In genomic region chr14:69288001-69288771, GRCh38 we compare ENCODE assay signal across 8 cellular contexts. TPM values are rescaled to one million over a fixed set of nuclear protein-coding genes. Genes with fewer than 3 reads are reported as not detected.
DNase-seq lines count a peak whose midpoint lies in the region; ATAC-seq, FAIRE-seq and TF ChIP-seq lines count a peak whose summit lies in the region.

No MANE protein-coding gene starts in this region.

- ATAC-seq in GM21529 (IDR thresholded peaks at IDR 0.05; ENCODE audit: unreplicated experiment) = no peak
- no peak for ATAC-seq in activated T-helper 17 cell treated with anti-CD3 and anti-CD28 coated beads, Interleukin-2, amount 50 U/mL, for 72 hours (replicated peaks)

- peaks cover 33% of the 10 kb centered on the region for H3K4me1 Mint-ChIP-seq in nephron progenitor cell
- no peaks in the 10 kb centered on the region for H3K4me1 Mint-ChIP-seq in activated T-helper 17 cell treated with anti-CD3 and anti-CD28 coated beads, Interleukin-2, amount 50 U/mL, for 72 hours

- no peaks in the 10 kb centered on the region for H3K9me3 ChIP-seq in endothelial cell of umbilical vein (replicated peaks; ENCODE audit: control insufficient read depth, insufficient read depth, low read length)

- no peak overlapping the region for H2AFZ ChIP-seq in endothelial cell of umbilical vein (ENCODE audit: low read depth, low read length)

- H3K4me3 Mint-ChIP-seq in nephron progenitor cell = peak overlapping the region; percentile 41
- H3K4me3 Mint-ChIP-seq in activated T-helper 17 cell treated with anti-CD3 and anti-CD28 coated beads, Interleukin-2, amount 50 U/mL, for 72 hours = no peak overlapping the region

- H3K9ac ChIP-seq in endothelial cell of umbilical vein (replicated peaks; ENCODE audit: extremely low read depth, insufficient read depth, low read length) = no peak overlapping the region

- H3K36me3 Mint-ChIP-seq in nephron progenitor cell (ENCODE audit: low read depth) = no peaks in the 10 kb centered on the region
- no peaks in the 10 kb centered on the region for H3K36me3 Mint-ChIP-seq in activated T-helper 17 cell treated with anti-CD3 and anti-CD28 coated beads, Interleukin-2, amount 50 U/mL, for 72 hours (ENCODE audit: low read depth)

- H3K4me2 ChIP-seq in endothelial cell of umbilical vein (ENCODE audit: insufficient read depth, low read length) = no peak overlapping the region

- no peaks in the 10 kb centered on the region for H3K27me3 ChIP-seq in BJ (ENCODE audit: control insufficient read depth, insufficient read depth, low read length)
- H3K27me3 ChIP-seq in endothelial cell of umbilical vein (ENCODE audit: control insufficient read depth in 2 of 2, insufficient read depth in 2 of 2, low read length in 2 of 2) = no peaks in the 10 kb centered on the region

- POLR2A ChIA-PET in BJ (lab: Charles Lee) = interaction anchor here (0.5 kb wide), 1 partner anchor 12 kb away, joined by 4 read pairs; no protein-coding TSS in a partner anchor
- POLR2A ChIA-PET in endothelial cell of umbilical vein (lab: Charles Lee) = no interaction called here

- no TSS peak for BruUV-seq in endothelial cell of umbilical vein (replicated peaks; lab: Mats Ljungman, UMichigan)

- H3K27ac ChIP-seq in endothelial cell of umbilical vein (ENCODE audit: insufficient read depth, low read depth, low read length) = no peak overlapping the region

- H3K9me3 Mint-ChIP-seq in nephron progenitor cell = no peaks in the 10 kb centered on the region
- no peaks in the 10 kb centered on the region for H3K9me3 Mint-ChIP-seq in activated T-helper 17 cell treated with anti-CD3 and anti-CD28 coated beads, Interleukin-2, amount 50 U/mL, for 72 hours

- H3K4me1 ChIP-seq in endothelial cell of umbilical vein (ENCODE audit: control insufficient read depth, extremely low read depth, insufficient read depth, low read length) = no peaks in the 10 kb centered on the region

- TF ChIP-seq POLR2A in endothelial cell of umbilical vein (IDR thresholded peaks at IDR 0.05; ENCODE audit: low read depth, low read length) = no peak

- TF ChIP-seq CTCF in BJ (IDR thresholded peaks at IDR 0.05; ENCODE audit: insufficient read depth, low read depth, low read length) (peak; percentile 66), endothelial cell of umbilical vein (IDR thresholded peaks at IDR 0.05; ENCODE audit: extremely low read depth in 1 of 2, insufficient read depth in 1 of 2, low read depth in 1 of 2, low read length in 2 of 2) (peak; percentile 9 to 20), nephron progenitor cell (IDR thresholded peaks at IDR 0.05) (peak; percentile 34)

- dilution Hi-C loops in endothelial cell of umbilical vein (cut with MboI; ENCODE audit: extremely low pct_ligation_motif_present, low sequenced_read_pairs) = no loop called here

- no peaks in the 10 kb centered on the region for H3K9me1 ChIP-seq in endothelial cell of umbilical vein (replicated peaks; ENCODE audit: control insufficient read depth, extremely low read depth, insufficient read depth, low read length)

- CTCF ChIA-PET in BJ (lab: Yijun Ruan, JAX) = interaction anchor here (0.6 to 3.2 kb wide), 17 partner anchors 10 to 172 kb away, joined by 3 to 20 read pairs (median 4); no protein-coding TSS in a partner anchor
- CTCF ChIA-PET in endothelial cell of umbilical vein (lab: Charles Lee) = interaction anchor here (0.6 to 1.1 kb wide), 11 partner anchors 9 to 159 kb away, joined by 3 to 17 read pairs (median 3); no protein-coding TSS in a partner anchor

- peak overlapping the region; percentile 18 for H3K27ac Mint-ChIP-seq in nephron progenitor cell
- H3K27ac Mint-ChIP-seq in activated T-helper 17 cell treated with anti-CD3 and anti-CD28 coated beads, Interleukin-2, amount 50 U/mL, for 72 hours = no peak overlapping the region

- intact Hi-C loops in endothelial cell of umbilical vein (cut with micrococcal nuclease) = loop anchor here (1.0 to 5.0 kb wide), 2 partner anchors 46 to 159 kb away; no protein-coding TSS in a partner anchor

- H3K4me3 ChIP-seq in BJ (ENCODE audit: low read depth, low read length) (no peak overlapping the region), endothelial cell of umbilical vein (replicated peaks in 1 of 3; ENCODE audit: insufficient read depth in 1 of 3, low read depth in 1 of 3, low read length in 3 of 3) (no peak overlapping the region)

- H3K36me3 ChIP-seq in BJ (ENCODE audit: control insufficient read depth, insufficient read depth, low read length) (no peaks in the 10 kb centered on the region), endothelial cell of umbilical vein (ENCODE audit: control insufficient read depth in 2 of 2, extremely low read depth in 1 of 2, insufficient read depth in 2 of 2, low read length in 2 of 2) (no peaks in the 10 kb centered on the region)

- FAIRE-seq in endothelial cell of umbilical vein (lab: Jason Lieb, UNC) = peak; percentile 73

- no peaks in the 10 kb centered on the region for H3K79me2 ChIP-seq in endothelial cell of umbilical vein (ENCODE audit: control insufficient read depth, insufficient read depth, low read length)

- H3K27me3 Mint-ChIP-seq in nephron progenitor cell (ENCODE audit: low read depth, poor library complexity) = no peaks in the 10 kb centered on the region
- peaks cover 3% of the 10 kb centered on the region for H3K27me3 Mint-ChIP-seq in activated T-helper 17 cell treated with anti-CD3 and anti-CD28 coated beads, Interleukin-2, amount 50 U/mL, for 72 hours

- H4K20me1 ChIP-seq in endothelial cell of umbilical vein (replicated peaks; ENCODE audit: control insufficient read depth, extremely low read depth, insufficient read depth, low read length) = no peaks in the 10 kb centered on the region

- DNase-seq in BJ (ENCODE audit: low read depth) (peak; percentile 37), NCI-H2107 treated with DMSO at 0.1 percent for 48 hours (lab: John Stamatoyannopoulos, UW; ENCODE audit: unreplicated experiment) (peak; percentile 93), endothelial cell of umbilical vein (ENCODE audit: low read depth, low spot score) (peak; percentile 46), nephron progenitor cell (peak; percentile 23), middle frontal gyrus (ENCODE audit: extremely low spot score, low spot score) (no peak)
- DNase-seq in activated CD4-positive, alpha-beta T cell treated with anti-CD3 and anti-CD28 coated beads, Interleukin-2, amount 50 U/mL, for 1 hour = no peak

TF ChIP-seq in endothelial cell of umbilical vein, 7 proteins besides CTCF, POLR2A, EP300 and RAD21:
- no peak for TF ChIP-seq POLR2AphosphoS5 (IDR thresholded peaks at IDR 0.05; ENCODE audit: insufficient read depth, low read depth, low read length)
- TF ChIP-seq MAX (IDR thresholded peaks at IDR 0.05; ENCODE audit: insufficient read depth, insufficient read length) = no peak
- TF ChIP-seq EZH2 (IDR thresholded peaks at IDR 0.05; ENCODE audit: borderline replicate concordance, low read depth, low read length, severe bottlenecking) = no peak
- TF ChIP-seq JUN (IDR thresholded peaks at IDR 0.05; ENCODE audit: borderline replicate concordance, insufficient read depth, insufficient read length, low read depth) = no peak
- no peak for TF ChIP-seq GATA2 (IDR thresholded peaks at IDR 0.05; ENCODE audit: insufficient read depth, insufficient read length, low read depth, low read length)
- TF ChIP-seq FOS (IDR thresholded peaks at IDR 0.05; ENCODE audit: borderline replicate concordance, insufficient read depth, low read length) = no peak

RNA-seq across cellular contexts. Expression of gene GALNT16, which starts 28.2 kb away (rescaled TPM):
- polyA plus RNA-seq in BJ (2011; rRNA removed) (1.4 and 1.7 TPM in 2 replicates), endothelial cell of umbilical vein (0.39 and 0.51 TPM in 2 replicates)
- polyA minus RNA-seq in BJ (2011; rRNA and poly(A)+ RNA removed) = 0.67 and 2.4 TPM in 2 replicates
- total RNA-seq in endothelial cell of umbilical vein = 0.49 and 1.0 TPM in 2 replicates
- polyA plus RNA-seq in endothelial cell of umbilical vein (2011; cell fraction: cytosol; rRNA removed) = 0.37 and 0.57 TPM in 2 replicates
- polyA plus RNA-seq in endothelial cell of umbilical vein (2011; cell fraction: nucleus; rRNA removed) = 0.34 and 0.46 TPM in 2 replicates
- polyA plus RNA-seq in endothelial cell of umbilical vein (2012) = 0.52 and 1.1 TPM in 2 replicates
- polyA minus RNA-seq in endothelial cell of umbilical vein = 0.28 and 1.0 TPM in 2 replicates
- not detected for polyA minus RNA-seq in endothelial cell of umbilical vein (2011; cell fraction: cytosol; rRNA and poly(A)+ RNA removed)
- 0.10 TPM in 2 replicates for polyA minus RNA-seq in endothelial cell of umbilical vein (2011; cell fraction: nucleus; rRNA and poly(A)+ RNA removed)
- total RNA-seq in activated T-helper 17 cell treated with anti-CD3 and anti-CD28 coated beads, Interleukin-2, amount 50 U/mL, for 72 hours = under 1 TPM; 0.06 to 0.66 TPM

Comparison
In these comparisons a context has a peak if more than half of its experiments do, and no peak if none do; other contexts are left out.
1. DNase-seq: peak in BJ (single experiment), NCI-H2107 treated with DMSO at 0.1 percent for 48 hours (single experiment), endothelial cell of umbilical vein (single experiment) and nephron progenitor cell (single experiment); none in activated CD4-positive, alpha-beta T cell treated with anti-CD3 and anti-CD28 coated beads, Interleukin-2, amount 50 U/mL, for 1 hour (single experiment) and middle frontal gyrus (single experiment).
2. CTCF ChIP-seq: peak in every context shown above with its lines; median percentile 66 in BJ; 34 in nephron progenitor cell; 14 in endothelial cell of umbilical vein.